1 cellular context compared by ENCODE assay signal in genomic region chr7:134901389-134902020, GRCh38.
TF ChIP-seq lines count a peak whose summit lies in the region.

No MANE protein-coding gene starts in this region.

TF ChIP-seq in HepG2, 621 proteins besides CTCF, POLR2A, EP300 and RAD21 (continued from another document and continues in another):
- no peak for TF ChIP-seq DZIP1 (CRISPR knock-in tag; IDR thresholded peaks at IDR 0.05)
- TF ChIP-seq HNF1A (IDR thresholded peaks at IDR 0.05; ENCODE audit: low read depth) = 0 out of 2 replicates have a peak, but pooled peaks have one; percentile 16
- peak; percentile 50; the same call in 1 of the 2 replicates for TF ChIP-seq HNF1A (CRISPR knock-in tag; IDR thresholded peaks at IDR 0.05; ENCODE audit: borderline replicate concordance)
- peak; percentile 53; the same call in 1 of the 2 replicates for TF ChIP-seq ZNF646 (CRISPR knock-in tag; IDR thresholded peaks at IDR 0.05)
- peak; percentile 84 for TF ChIP-seq GATAD2A (CRISPR knock-in tag; IDR thresholded peaks at IDR 0.05)
- TF ChIP-seq ZNF550 (CRISPR knock-in tag; IDR thresholded peaks at IDR 0.05; ENCODE audit: borderline replicate concordance) = no peak
- TF ChIP-seq ZFY (CRISPR knock-in tag; IDR thresholded peaks at IDR 0.05) = no peak
- TF ChIP-seq CCDC6 (CRISPR knock-in tag; IDR thresholded peaks at IDR 0.05) = no peak; the same call in 1 of the 2 replicates
- no peak for TF ChIP-seq ZNF615 (CRISPR knock-in tag; IDR thresholded peaks at IDR 0.05; ENCODE audit: borderline replicate concordance)
- no peak for TF ChIP-seq ZEB1 (IDR thresholded peaks at IDR 0.05; ENCODE audit: insufficient replicate concordance, low read depth)
- no peak for TF ChIP-seq ZNF616 (CRISPR knock-in tag; IDR thresholded peaks at IDR 0.05; ENCODE audit: low read depth)
- TF ChIP-seq RARA (CRISPR knock-in tag; IDR thresholded peaks at IDR 0.05) = peak; percentile 76; the same call in 1 of the 2 replicates
- TF ChIP-seq KAT2B (IDR thresholded peaks at IDR 0.05; ENCODE audit: borderline replicate concordance, low read depth, low read length) = no peak
- TF ChIP-seq ZBTB8A (CRISPR knock-in tag; IDR thresholded peaks at IDR 0.05; ENCODE audit: borderline replicate concordance, low read depth) = no peak
- no peak for TF ChIP-seq RBAK (CRISPR knock-in tag; IDR thresholded peaks at IDR 0.05)
- TF ChIP-seq ASH2L (IDR thresholded peaks at IDR 0.05; ENCODE audit: insufficient read length, low read depth, low read length) = peak; percentile 96
- TF ChIP-seq NFE2 (CRISPR knock-in tag; IDR thresholded peaks at IDR 0.05) = no peak
- TF ChIP-seq HOMEZ (CRISPR knock-in tag; IDR thresholded peaks at IDR 0.05; ENCODE audit: low read depth) = peak; percentile 55; the same call in 1 of the 2 replicates
- no peak for TF ChIP-seq ZNF687 (CRISPR knock-in tag; IDR thresholded peaks at IDR 0.05)
- TF ChIP-seq ZNF441 (CRISPR knock-in tag; IDR thresholded peaks at IDR 0.05; ENCODE audit: borderline replicate concordance) = no peak
- TF ChIP-seq LCORL (IDR thresholded peaks at IDR 0.05) = no peak
- peak; percentile 72 for TF ChIP-seq LCORL (CRISPR knock-in tag; IDR thresholded peaks at IDR 0.05)
- TF ChIP-seq ZNF274 (CRISPR knock-in tag; IDR thresholded peaks at IDR 0.05) = no peak
- no peak for TF ChIP-seq ZNF333 (CRISPR knock-in tag; IDR thresholded peaks at IDR 0.05; ENCODE audit: borderline replicate concordance)
- TF ChIP-seq SRF (IDR thresholded peaks at IDR 0.05; ENCODE audit: low read depth, low read length) = peak; percentile 89
- TF ChIP-seq NR0B2 (CRISPR knock-in tag; IDR thresholded peaks at IDR 0.05) = no peak
- TF ChIP-seq ZBTB37 (CRISPR knock-in tag; IDR thresholded peaks at IDR 0.05) = no peak
- peak; percentile 45; the same call in 1 of the 2 replicates for TF ChIP-seq ZNF501 (CRISPR knock-in tag; IDR thresholded peaks at IDR 0.05)
- TF ChIP-seq ZNF710 (CRISPR knock-in tag; IDR thresholded peaks at IDR 0.05; ENCODE audit: borderline replicate concordance) = 0 out of 2 replicates have a peak, but pooled peaks have one; percentile 66
- no peak for TF ChIP-seq ATRX (CRISPR knock-in tag; IDR thresholded peaks at IDR 0.05; ENCODE audit: borderline replicate concordance)
- peak; percentile 39; the same call in 1 of the 2 replicates for TF ChIP-seq MED1 (CRISPR knock-in tag; IDR thresholded peaks at IDR 0.05)
- TF ChIP-seq ELF4 (CRISPR knock-in tag; IDR thresholded peaks at IDR 0.05; ENCODE audit: borderline replicate concordance) = no peak
- TF ChIP-seq ZNF746 (CRISPR knock-in tag; IDR thresholded peaks at IDR 0.05) = no peak
- TF ChIP-seq ZNF263 (CRISPR knock-in tag; IDR thresholded peaks at IDR 0.05) = no peak
- TF ChIP-seq ZNF629 (CRISPR knock-in tag; conservative IDR thresholded peaks at IDR 0.05) = no peak
